Comparison of ENCODE assay signal across 9 cellular contexts in genomic region chr11:62538470-62539237, GRCh38. TPM values are rescaled to one million over a fixed set of nuclear protein-coding genes. Genes with fewer than 3 reads are reported as not detected.
A peak's percentile ranks its signal among the peaks of the same experiment; 100 is the strongest.
DNase-seq lines count a peak whose midpoint lies in the region; ATAC-seq and TF ChIP-seq lines count a peak whose summit lies in the region.
"Had no signal": no experiment of that assay in that cellular context is flagged by ENCODE, and none has a peak within 500 bp of the region (broad histone marks: within the 10 kb centered on the region; RNA-seq: fewer than 3 reads in every experiment).

No MANE protein-coding gene starts in this region.

- BruUV-seq in IMR-90 (replicated peaks; lab: Mats Ljungman, UMichigan) (no TSS peak), MCF 10A (replicated peaks; lab: Mats Ljungman, UMichigan) (no TSS peak)

- peak overlapping the region; percentile 39 for H3K27ac ChIP-seq in AG04450 (ENCODE audit: low read depth, low read length)
- H3K27ac ChIP-seq in IMR-90 (ENCODE audit: insufficient read depth, low read length) = peak overlapping the region; percentile 16

- 28% methylated on average over 6 of the region's 19 CpGs; no CpG with 5 or more reads in 1 of the 2 experiments for WGBS in IMR-90 (ENCODE audit: extremely low coverage in 2 of 2, insufficient read length in 1 of 2), 2 experiments

- TF ChIP-seq CTCF in AG04450 (IDR thresholded peaks at IDR 0.05; ENCODE audit: low read depth, low read length) (no peak), IMR-90 (conservative IDR thresholded peaks at IDR 0.05; ENCODE audit: low read depth, low read length) (no peak), MCF 10A (IDR thresholded peaks at IDR 0.05; ENCODE audit: unreplicated experiment) (no peak), natural killer cell (IDR thresholded peaks at IDR 0.05) (no peak)

- POLR2A ChIA-PET in AG04450 (lab: Yijun Ruan, JAX) (interaction anchor here (0.5 to 1.4 kb wide), 7 partner anchors 14 to 126 kb away, joined by 3 to 6 read pairs (median 3); partner anchors contain the start of genes B3GAT3, C11orf98, CSKMT and EML3), IMR-90 (lab: Charles Lee; ENCODE audit: unreplicated experiment) (interaction anchor here (0.7 kb wide), 2 partner anchors 35 to 114 kb away, joined by 3 read pairs; no protein-coding TSS in a partner anchor), MCF 10A (lab: Yijun Ruan, JAX) (interaction anchor here (0.7 to 11.4 kb wide), 16 partner anchors 9 to 383 kb away, joined by 3 to 599 read pairs (median 4); partner anchors contain the start of genes B3GAT3, CHRM1, EEF1G and TUT1)

- CTCF ChIA-PET in AG04450 (lab: Charles Lee) (interaction anchor here (1.2 to 5.1 kb wide), 3 partner anchors 22 to 144 kb away, joined by 4 to 53 read pairs (median 20); no protein-coding TSS in a partner anchor), IMR-90 (lab: Yijun Ruan, JAX) (interaction anchor here (1.5 to 1.8 kb wide), 3 partner anchors 22 to 144 kb away, joined by 3 to 5 read pairs (median 4); no protein-coding TSS in a partner anchor), MCF 10A (lab: Yijun Ruan, JAX) (interaction anchor here (0.6 to 13.1 kb wide), 10 partner anchors 15 to 197 kb away, joined by 3 to 225 read pairs (median 6); no protein-coding TSS in a partner anchor)

- H3K79me1 ChIP-seq in IMR-90 (ENCODE audit: low read depth in 1 of 2, low read length in 2 of 2) = peaks cover 3 to 49% of the 10 kb centered on the region in 2 experiments; a peak in 2 of 4 replicates

- H3K4me3 Mint-ChIP-seq in MCF 10A (ENCODE audit: unreplicated experiment) (peak overlapping the region; percentile 99), natural killer cell (peak overlapping the region; percentile 73)
- H3K4me3 Mint-ChIP-seq: activated naive CD8-positive, alpha-beta T cell treated with anti-CD3 and anti-CD28 coated beads, Interleukin-2, amount 10 ng/mL, durations not matched to agents 7 days and 5 days had no signal

- no peak for ATAC-seq in IMR-90 (ENCODE audit: low read depth)
- no peak for ATAC-seq in natural killer cell
- ATAC-seq in HG02763 (IDR thresholded peaks at IDR 0.05; ENCODE audit: unreplicated experiment) = no peak

- 0 out of 2 replicates have a peak overlapping the region, but pooled peaks have one; percentile 5 for H3K18ac ChIP-seq in IMR-90 (ENCODE audit: low read depth, low read length)

- peaks cover 57% of the 10 kb centered on the region for H3K36me3 Mint-ChIP-seq in MCF 10A (ENCODE audit: insufficient read depth, unreplicated experiment)
- H3K36me3 Mint-ChIP-seq in natural killer cell = peaks cover 10% of the 10 kb centered on the region

- H3K23ac ChIP-seq in IMR-90 (ENCODE audit: low read depth, low read length) = peak overlapping the region; percentile 49

- peak overlapping the region; percentile 60 for H3K4ac ChIP-seq in IMR-90 (ENCODE audit: low read depth, low read length)

- H2BK5ac ChIP-seq in IMR-90 (ENCODE audit: low read depth, low read length, poor library complexity, severe bottlenecking) = peak overlapping the region; percentile 45

- peak overlapping the region; percentile 52 for H2AFZ ChIP-seq in IMR-90 (replicated peaks; ENCODE audit: low read length, poor library complexity)

- DNase-seq in AG04450 (ENCODE audit: low read depth, low spot score) (no peak), IMR-90 (no peak), MCF 10A (ENCODE audit: unreplicated experiment) (no peak), natural killer cell (no peak), T-helper 9 cell (no peak), NOMO-1 (lab: John Stamatoyannopoulos, UW; ENCODE audit: unreplicated experiment in 2 of 2) (no peak), midbrain (lab: John Stamatoyannopoulos, UW) (no peak)
- DNase-seq: activated naive CD8-positive, alpha-beta T cell treated with anti-CD3 and anti-CD28 coated beads, Interleukin-2, amount 10 ng/mL, durations not matched to agents 7 days and 5 days had no signal

- no peaks in the 10 kb centered on the region for H3K27me3 ChIP-seq in AG04450 (ENCODE audit: control insufficient read depth, insufficient read depth, low read length)
- H3K27me3 ChIP-seq in IMR-90 (ENCODE audit: control insufficient read depth, insufficient read depth, low read length) = no peaks in the 10 kb centered on the region

- H3K4me3 ChIP-seq in AG04450 (ENCODE audit: low read depth, low read length) = peak overlapping the region; percentile 46
- H3K4me3 ChIP-seq in IMR-90 (ENCODE audit: insufficient read depth, low read depth, low read length) = no peak overlapping the region

- H2AK5ac ChIP-seq in IMR-90 (ENCODE audit: low read depth, low read length) = peak overlapping the region; percentile 45

- H4K91ac ChIP-seq in IMR-90 (ENCODE audit: insufficient read depth, low read depth, low read length) = no peak overlapping the region

- peak overlapping the region; percentile 83 for H3K4me2 ChIP-seq in IMR-90 (ENCODE audit: low read depth, low read length)

- no peak overlapping the region for H2BK15ac ChIP-seq in IMR-90 (ENCODE audit: low read depth, low read length)

- H2BK20ac ChIP-seq in IMR-90 (ENCODE audit: low read depth, low read length) = no peak overlapping the region

- H3K27ac Mint-ChIP-seq in MCF 10A (ENCODE audit: low read depth, unreplicated experiment) (peak overlapping the region; percentile 42), natural killer cell (peak overlapping the region; percentile 85 to 94)
- H3K27ac Mint-ChIP-seq: activated naive CD8-positive, alpha-beta T cell treated with anti-CD3 and anti-CD28 coated beads, Interleukin-2, amount 10 ng/mL, durations not matched to agents 7 days and 5 days had no signal

- H3K9me1 ChIP-seq in IMR-90 (ENCODE audit: insufficient read depth, low read length) = peaks cover 19% of the 10 kb centered on the region

- H4K5ac ChIP-seq in IMR-90 (ENCODE audit: low read depth, low read length) = no peak overlapping the region

- H3K9me3 Mint-ChIP-seq in MCF 10A (ENCODE audit: unreplicated experiment) (no peaks in the 10 kb centered on the region), natural killer cell (no peaks in the 10 kb centered on the region)
- H3K9me3 Mint-ChIP-seq: activated naive CD8-positive, alpha-beta T cell treated with anti-CD3 and anti-CD28 coated beads, Interleukin-2, amount 10 ng/mL, durations not matched to agents 7 days and 5 days had no signal

- peaks cover 52% of the 10 kb centered on the region for H3K4me1 ChIP-seq in IMR-90 (ENCODE audit: control insufficient read depth, insufficient read depth, low read length)

- peaks cover 100% of the 10 kb centered on the region for H4K20me1 ChIP-seq in IMR-90 (ENCODE audit: insufficient read depth, low read length)

- intact Hi-C loops in IMR-90 (cut with micrococcal nuclease) (no loop called here), MCF 10A (cut with micrococcal nuclease) (loop anchor here (1.0 kb wide), 1 partner anchor 41 kb away; no protein-coding TSS in a partner anchor), natural killer cell (cut with micrococcal nuclease) (no loop called here)

- no peak for TF ChIP-seq RAD21 in IMR-90 (IDR thresholded peaks at IDR 0.05; ENCODE audit: low read length)

- H3K27me3 Mint-ChIP-seq in MCF 10A (ENCODE audit: insufficient read depth, unreplicated experiment) (no peaks in the 10 kb centered on the region), natural killer cell (ENCODE audit: low read depth in 2 of 2) (no peaks in the 10 kb centered on the region)
- H3K27me3 Mint-ChIP-seq: activated naive CD8-positive, alpha-beta T cell treated with anti-CD3 and anti-CD28 coated beads, Interleukin-2, amount 10 ng/mL, durations not matched to agents 7 days and 5 days had no signal

- H3K9me3 ChIP-seq in AG04450 (ENCODE audit: control insufficient read depth, insufficient read depth, low read length) = no peaks in the 10 kb centered on the region; the same call in 1 of the 2 replicates
- no peaks in the 10 kb centered on the region for H3K9me3 ChIP-seq in IMR-90 (ENCODE audit: control insufficient read depth, insufficient read depth, low read length)

- peak overlapping the region; percentile 64 for H3K14ac ChIP-seq in IMR-90 (replicated peaks; ENCODE audit: low read depth, low read length)

- in situ Hi-C loops in IMR-90 (cut with MboI; ENCODE audit: low sequenced_read_pairs) = no loop called here

- H3K4me1 Mint-ChIP-seq in MCF 10A (ENCODE audit: insufficient read depth, unreplicated experiment) = peaks cover 43% of the 10 kb centered on the region
- peaks cover 54 to 66% of the 10 kb centered on the region in 2 donors for H3K4me1 Mint-ChIP-seq in natural killer cell

- dilution Hi-C loops in IMR-90 (cut with HindIII; ENCODE audit: low sequenced_read_pairs, unreplicated experiment) = no loop called here

- H2BK120ac ChIP-seq in IMR-90 (ENCODE audit: low read depth, low read length) = peak overlapping the region; percentile 18; the same call in 1 of the 2 replicates

- peak overlapping the region; percentile 67 for H2AK9ac ChIP-seq in IMR-90 (replicated peaks; ENCODE audit: low read depth, low read length, poor library complexity)

- peak overlapping the region; percentile 1; the same call in 1 of the 2 replicates for H3K9ac ChIP-seq in IMR-90 (ENCODE audit: low read depth, low read length)

- H4K8ac ChIP-seq in IMR-90 (ENCODE audit: low read depth in 2 of 2, low read length in 2 of 2) = peak overlapping the region in 1 of 2 experiments; percentile 20; a peak in 2 of 4 replicates

- TF ChIP-seq POLR2A in IMR-90 (IDR thresholded peaks at IDR 0.05; ENCODE audit: low read depth, low read length) = no peak

- H3K56ac ChIP-seq in IMR-90 (ENCODE audit: extremely low read depth, insufficient read depth, low read length) = 0 out of 2 replicates have a peak overlapping the region, but pooled peaks have one; percentile 18

- H3K36me3 ChIP-seq in IMR-90 (ENCODE audit: control insufficient read depth, insufficient read depth, low read length) = peaks cover 42% of the 10 kb centered on the region

RNA-seq across cellular contexts. Expression of gene AHNAK, which starts 8.0 kb away (rescaled TPM):
- polyA plus RNA-seq in AG04450 (2011; rRNA removed) (231 and 243 TPM in 2 replicates), IMR-90 (2012; rRNA removed) (80.7 and 95.1 TPM in 2 replicates)
- polyA minus RNA-seq in AG04450 (2011; rRNA and poly(A)+ RNA removed) = 780 and 843 TPM in 2 replicates
- total RNA-seq in IMR-90 (2012; rRNA removed) (695 and 735 TPM in 2 replicates), MCF 10A (2022) (416 and 429 TPM in 2 replicates), natural killer cell (100 to 1,000 TPM; 623 to 740 (median 677) TPM)
- polyA plus RNA-seq in IMR-90 (2012; cell fraction: cytosol; rRNA removed) = 22.8 and 36.6 TPM in 2 replicates
- 45.0 and 186 TPM in 2 replicates for polyA plus RNA-seq in IMR-90 (2012; cell fraction: nucleus; rRNA removed; ENCODE audit: low replicate concordance)

RNA-seq across cellular contexts. Expression of gene EEF1G, which starts 35.0 kb away (rescaled TPM):
- polyA plus RNA-seq in AG04450 (2011; rRNA removed) = 2,186 and 2,474 TPM in 2 replicates
- polyA minus RNA-seq in AG04450 (2011; rRNA and poly(A)+ RNA removed) = 1,515 and 1,839 TPM in 2 replicates
- total RNA-seq in IMR-90 (2012; rRNA removed) = 1,598 and 1,857 TPM in 2 replicates
- 1,684 and 1,697 TPM in 2 replicates for polyA plus RNA-seq in IMR-90 (2012; rRNA removed)
- polyA plus RNA-seq in IMR-90 (2012; cell fraction: cytosol; rRNA removed) = 1,447 and 1,704 TPM in 2 replicates
- polyA plus RNA-seq in IMR-90 (2012; cell fraction: nucleus; rRNA removed; ENCODE audit: low replicate concordance) = 506 and 710 TPM in 2 replicates
- total RNA-seq in MCF 10A (2022) = 1,510 and 1,855 TPM in 2 replicates
- total RNA-seq in natural killer cell = 100 to 1,000 TPM; 628 to 754 (median 714) TPM

RNA-seq across cellular contexts. Expression of gene TUT1, which starts 52.7 kb away (rescaled TPM):
- polyA plus RNA-seq in AG04450 (2011; rRNA removed) = 7.8 and 9.0 TPM in 2 replicates
- polyA minus RNA-seq in AG04450 (2011; rRNA and poly(A)+ RNA removed) = 6.3 and 6.4 TPM in 2 replicates
- total RNA-seq in IMR-90 (2012; rRNA removed) = 3.3 and 4.3 TPM in 2 replicates
- polyA plus RNA-seq in IMR-90 (2012; rRNA removed) = 10.1 TPM in 2 replicates
- polyA plus RNA-seq in IMR-90 (2012; cell fraction: cytosol; rRNA removed) = 8.4 and 9.3 TPM in 2 replicates
- polyA plus RNA-seq in IMR-90 (2012; cell fraction: nucleus; rRNA removed; ENCODE audit: low replicate concordance) = 42.6 and 48.7 TPM in 2 replicates
- 26.0 and 28.3 TPM in 2 replicates for total RNA-seq in MCF 10A (2022)
- total RNA-seq in natural killer cell = 10 to 100 TPM; 20.0 to 28.9 (median 26.2) TPM
